8 cellular contexts compared by ENCODE assay signal in the genomic region with DNA sequence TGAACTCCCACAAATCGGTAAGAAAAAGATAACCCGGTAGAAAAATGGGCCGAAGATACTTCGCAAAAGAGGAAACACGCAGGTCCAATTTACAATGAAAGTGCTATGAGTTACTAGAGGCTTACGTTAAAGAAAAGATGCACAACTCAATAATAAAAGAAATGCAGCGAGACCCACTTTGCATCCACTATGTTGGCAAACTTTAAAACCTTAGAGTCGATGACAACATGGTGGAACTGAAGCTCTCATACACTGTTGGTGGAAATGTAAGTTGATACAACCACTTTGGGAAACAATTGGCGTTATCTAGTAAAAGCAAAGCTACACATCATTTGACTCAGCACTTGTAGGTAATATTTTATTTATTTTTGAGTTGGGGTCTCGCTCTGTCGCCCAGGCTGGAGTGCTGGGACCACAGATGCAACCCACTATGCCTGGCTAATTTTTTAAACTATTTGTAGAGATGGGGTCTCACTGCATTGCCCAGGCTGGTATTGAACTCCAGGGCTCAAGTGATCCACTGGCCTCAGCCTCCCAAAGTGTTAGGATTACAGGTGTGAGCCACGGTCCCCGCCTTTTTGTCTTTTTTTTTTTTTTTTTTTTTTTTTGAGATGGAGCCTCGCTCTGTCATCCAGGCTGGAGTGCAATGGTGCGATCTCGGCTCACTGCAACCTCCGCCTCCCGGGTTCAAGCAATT. TPM values are rescaled to one million over a fixed set of nuclear protein-coding genes. Genes with fewer than 3 reads are reported as not detected.
DNase-seq lines count a peak whose midpoint lies in the region; ATAC-seq lines count a peak whose summit lies in the region.

No MANE protein-coding gene starts in this region.

- H3K4me3 ChIP-seq in iPS-11a (ENCODE audit: low read depth, low read length) = peak overlapping the region; percentile 95

- POLR2A ChIA-PET in activated CD4-positive, alpha-beta memory T cell treated with anti-CD3 and anti-CD28 coated beads for 36 hours (lab: Charles Lee) = interaction anchor here (0.6 to 3.8 kb wide), 10 partner anchors 8 to 359 kb away, joined by 3 to 33 read pairs (median 6); a partner anchor contains a TSS

- peak overlapping the region; percentile 96 for H3K27ac Mint-ChIP-seq in activated CD4-positive, alpha-beta memory T cell treated with anti-CD3 and anti-CD28 coated beads for 36 hours
- peak overlapping the region; percentile 100 for H3K27ac Mint-ChIP-seq in stimulated activated naive B cell treated with anti-CD40 and anti-IgM and Interleukin-4, amounts not matched to agents 10 μg/mL and 1 μg/mL and 100 μg/mL, for 72 hours

- H3K36me3 Mint-ChIP-seq in activated CD4-positive, alpha-beta memory T cell treated with anti-CD3 and anti-CD28 coated beads for 36 hours = peaks cover 5% of the 10 kb centered on the region
- peaks cover 10 to 11% of the 10 kb centered on the region in 2 donors for H3K36me3 Mint-ChIP-seq in stimulated activated naive B cell treated with anti-CD40 and anti-IgM and Interleukin-4, amounts not matched to agents 10 μg/mL and 1 μg/mL and 100 μg/mL, for 72 hours

- CTCF ChIA-PET in activated CD4-positive, alpha-beta memory T cell treated with anti-CD3 and anti-CD28 coated beads for 36 hours (lab: Charles Lee) = interaction anchor here (0.7 to 3.4 kb wide), 6 partner anchors 11 to 302 kb away, joined by 3 to 15 read pairs (median 4); a partner anchor contains a TSS

- H3K4me3 Mint-ChIP-seq in activated CD4-positive, alpha-beta memory T cell treated with anti-CD3 and anti-CD28 coated beads for 36 hours = peak overlapping the region; percentile 91
- H3K4me3 Mint-ChIP-seq in stimulated activated naive B cell treated with anti-CD40 and anti-IgM and Interleukin-4, amounts not matched to agents 10 μg/mL and 1 μg/mL and 100 μg/mL, for 72 hours = peak overlapping the region; percentile 92 to 98

- ATAC-seq in stimulated activated naive B cell treated with anti-CD40 and anti-IgM and Interleukin-4, amounts not matched to agents 10 μg/mL and 1 μg/mL and 100 μg/mL, for 72 hours (replicated peaks) = peak; percentile 1 to 4
- ATAC-seq in HG02938 (IDR thresholded peaks at IDR 0.05; ENCODE audit: unreplicated experiment) = no peak
- no peak for ATAC-seq in GM21360 (IDR thresholded peaks at IDR 0.05; ENCODE audit: unreplicated experiment)
- no peak for ATAC-seq in GM18868 (IDR thresholded peaks at IDR 0.05; ENCODE audit: unreplicated experiment)

- no peaks in the 10 kb centered on the region for H3K9me3 Mint-ChIP-seq in activated CD4-positive, alpha-beta memory T cell treated with anti-CD3 and anti-CD28 coated beads for 36 hours
- no peaks in the 10 kb centered on the region for H3K9me3 Mint-ChIP-seq in stimulated activated naive B cell treated with anti-CD40 and anti-IgM and Interleukin-4, amounts not matched to agents 10 μg/mL and 1 μg/mL and 100 μg/mL, for 72 hours

- DNase-seq in NCI-H1092 treated with DMSO at 0.1 percent for 48 hours (lab: John Stamatoyannopoulos, UW) = peak; percentile 47
- no peak for DNase-seq in NCI-H1092 (lab: John Stamatoyannopoulos, UW)
- DNase-seq in activated CD4-positive, alpha-beta memory T cell treated with anti-CD3 and anti-CD28 coated beads for 36 hours = no peak
- no peak for DNase-seq in stimulated activated naive B cell treated with anti-CD40 and anti-IgM and Interleukin-4, amounts not matched to agents 10 μg/mL and 1 μg/mL and 100 μg/mL, for 72 hours

- no peaks in the 10 kb centered on the region for H3K27me3 Mint-ChIP-seq in activated CD4-positive, alpha-beta memory T cell treated with anti-CD3 and anti-CD28 coated beads for 36 hours
- H3K27me3 Mint-ChIP-seq in stimulated activated naive B cell treated with anti-CD40 and anti-IgM and Interleukin-4, amounts not matched to agents 10 μg/mL and 1 μg/mL and 100 μg/mL, for 72 hours = no peaks in the 10 kb centered on the region

- intact Hi-C loops in activated CD4-positive, alpha-beta memory T cell treated with anti-CD3 and anti-CD28 coated beads for 36 hours (cut with micrococcal nuclease) = loop anchor here (2.0 kb wide), 1 partner anchor 20 kb away; a partner anchor contains a TSS

- peaks cover 22% of the 10 kb centered on the region for H3K4me1 Mint-ChIP-seq in activated CD4-positive, alpha-beta memory T cell treated with anti-CD3 and anti-CD28 coated beads for 36 hours (ENCODE audit: low read depth)
- peaks cover 21 to 30% of the 10 kb centered on the region in 2 donors for H3K4me1 Mint-ChIP-seq in stimulated activated naive B cell treated with anti-CD40 and anti-IgM and Interleukin-4, amounts not matched to agents 10 μg/mL and 1 μg/mL and 100 μg/mL, for 72 hours

RNA-seq across cellular contexts. Expression of a gene that starts 0.7 kb away (rescaled TPM):
- 1 to 10 TPM; 6.3 to 9.2 TPM for total RNA-seq in activated CD4-positive, alpha-beta memory T cell treated with anti-CD3 and anti-CD28 coated beads for 36 hours

RNA-seq across cellular contexts. Expression of a gene that starts 10.9 kb away (rescaled TPM):
- 10 to 100 TPM; 35.4 to 38.3 TPM for total RNA-seq in activated CD4-positive, alpha-beta memory T cell treated with anti-CD3 and anti-CD28 coated beads for 36 hours

RNA-seq across cellular contexts. Expression of a gene that starts 12.8 kb away (rescaled TPM):
- not detected for total RNA-seq in activated CD4-positive, alpha-beta memory T cell treated with anti-CD3 and anti-CD28 coated beads for 36 hours

RNA-seq across cellular contexts. Expression of a gene that starts 20.6 kb away (rescaled TPM):
- total RNA-seq in activated CD4-positive, alpha-beta memory T cell treated with anti-CD3 and anti-CD28 coated beads for 36 hours = 10 to 100 TPM; 90.8 to 97.1 TPM

RNA-seq across cellular contexts. Expression of a gene that starts 38.0 kb away (rescaled TPM):
- 1 to 10 TPM in 1 of 2 experiments, under 1 TPM in 1; 0.95 to 1.5 TPM for total RNA-seq in activated CD4-positive, alpha-beta memory T cell treated with anti-CD3 and anti-CD28 coated beads for 36 hours

Comparison
In these comparisons a context has a peak if more than half of its experiments do, and no peak if none do; other contexts are left out.
1. ATAC-seq: peak in stimulated activated naive B cell treated with anti-CD40 and anti-IgM and Interleukin-4, amounts not matched to agents 10 μg/mL and 1 μg/mL and 100 μg/mL, for 72 hours (2 of 2); none in HG02938 (single experiment), GM21360 (single experiment) and GM18868 (single experiment).